In the genomic region with DNA sequence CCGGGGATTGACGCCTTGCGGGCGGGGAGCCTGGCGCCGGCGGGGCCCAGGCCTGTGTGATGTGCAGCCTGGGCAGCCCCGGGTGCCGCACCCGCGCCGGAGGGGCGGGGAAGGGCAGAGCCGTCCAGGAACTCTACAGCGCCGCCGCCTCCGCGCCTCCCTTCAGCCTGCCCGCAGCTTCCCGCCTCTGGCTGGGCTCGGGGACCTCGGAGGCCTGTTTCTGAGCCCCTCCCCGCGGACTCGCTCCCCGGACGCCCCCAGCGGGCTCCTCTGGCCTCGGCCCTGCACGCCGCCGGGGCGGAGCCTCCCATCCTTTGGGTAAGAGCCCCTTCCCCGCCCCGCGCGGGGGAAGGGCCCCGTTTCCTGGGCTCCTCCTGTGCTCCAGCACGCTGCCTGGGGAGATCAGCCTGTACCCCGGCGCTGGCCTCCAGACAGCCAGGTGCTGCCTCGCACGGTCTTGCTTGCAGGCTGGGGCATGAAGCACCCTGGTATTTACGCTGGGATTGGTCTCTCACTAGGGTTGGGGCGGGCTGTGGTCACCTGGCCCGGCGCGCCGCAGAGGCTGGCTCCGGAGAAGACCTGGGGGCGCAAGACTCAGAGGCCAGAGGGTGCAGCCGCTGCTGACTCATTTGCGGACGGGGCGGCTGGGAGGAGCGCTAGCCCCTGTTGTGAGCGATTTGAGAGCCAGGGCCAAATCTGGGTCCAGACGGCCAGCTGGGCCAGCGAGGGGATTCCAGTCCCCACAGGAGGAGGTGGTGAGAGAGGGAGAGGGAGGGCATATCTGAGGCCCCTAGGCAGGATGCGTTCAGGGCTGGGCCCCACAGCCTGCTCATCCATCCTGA, we compare ENCODE assay signal across 8 cellular contexts. TPM values are rescaled to one million over a fixed set of nuclear protein-coding genes. Genes with fewer than 3 reads are reported as not detected.
DNase-seq lines count a peak whose midpoint lies in the region; ATAC-seq and TF ChIP-seq lines count a peak whose summit lies in the region.

No MANE protein-coding gene starts in this region.

- peak overlapping the region; percentile 81 to 89 for H3K27ac ChIP-seq in uterus

- peaks cover 17% of the 10 kb centered on the region for H3K36me3 Mint-ChIP-seq in Calu3 (ENCODE audit: insufficient read depth, unreplicated experiment)

- CTCF ChIA-PET in Calu3 (lab: Charles Lee), result interaction anchor here (0.6 kb wide), 2 partner anchors 283 kb away, joined by 4 to 6 read pairs; no protein-coding TSS in a partner anchor

- BruUV-seq in Calu3 (replicated peaks; lab: Mats Ljungman, UMichigan), result no TSS peak

- H3K4me1 ChIP-seq in uterus, result peaks cover 0 to 13% of the 10 kb centered on the region in 2 donors

- H3K9me3 Mint-ChIP-seq in Calu3 (ENCODE audit: low read depth, unreplicated experiment), result no peaks in the 10 kb centered on the region

- H3K4me3 Mint-ChIP-seq in Calu3 (ENCODE audit: low read depth, unreplicated experiment), result peak overlapping the region; percentile 86

- H3K9me3 ChIP-seq in uterus, result no peaks in the 10 kb centered on the region

- DNase-seq in Calu3, result peak; percentile 85
- DNase-seq in Kasumi-1 (lab: John Stamatoyannopoulos, UW), result peak; percentile 77 to 85
- peak; percentile 14 for DNase-seq in activated naive CD8-positive, alpha-beta T cell treated with anti-CD3 and anti-CD28 coated beads, Interleukin-2, amount 50 U/mL, for 16 hours (ENCODE audit: low read depth, low spot score)
- DNase-seq in cardiac septum (ENCODE audit: low spot score), result peak; percentile 87
- peak; percentile 88 for DNase-seq in posterior vena cava (ENCODE audit: low spot score)
- peak; percentile 59 to 74 for DNase-seq in uterus

- H3K27ac Mint-ChIP-seq in Calu3 (ENCODE audit: unreplicated experiment), result peak overlapping the region; percentile 78

- H3K4me3 ChIP-seq in uterus, result peak overlapping the region; percentile 34 to 48

- no peaks in the 10 kb centered on the region for H3K27me3 ChIP-seq in uterus

- ATAC-seq in GM21529 (IDR thresholded peaks at IDR 0.05; ENCODE audit: unreplicated experiment), result peak; percentile 69
- ATAC-seq in SK-N-SH treated with all-trans-retinoic acid at 6 μM for 48 hours, result peak; percentile 87

- H3K4me1 Mint-ChIP-seq in Calu3 (ENCODE audit: low read depth, unreplicated experiment), result peaks cover 17% of the 10 kb centered on the region

- TF ChIP-seq CTCF in Calu3 (IDR thresholded peaks at IDR 0.05; ENCODE audit: unreplicated experiment) (no peak), uterus (IDR thresholded peaks at IDR 0.05) (peak in 2 of 4 experiments; percentile 15 to 23)

- intact Hi-C loops in Calu3 (cut with micrococcal nuclease; ENCODE audit: unreplicated experiment) (no loop called here), cardiac septum (cut with DNase I) (no loop called here), posterior vena cava (cut with DNase I) (no loop called here), uterus (cut with DNase I; ENCODE audit: low total_unique reads) (no loop called here)

- H3K27me3 Mint-ChIP-seq in Calu3 (ENCODE audit: unreplicated experiment), result no peaks in the 10 kb centered on the region

- peak in 1 of 2 donors; percentile 5 for TF ChIP-seq POLR2A in uterus (IDR thresholded peaks at IDR 0.05)

- H3K36me3 ChIP-seq in uterus, result no peaks in the 10 kb centered on the region

TF ChIP-seq in SK-N-SH treated with all-trans-retinoic acid at 6 μM for 48 hours, 23 proteins besides CTCF, POLR2A, EP300 and RAD21:
- TF ChIP-seq, protein P1, sequence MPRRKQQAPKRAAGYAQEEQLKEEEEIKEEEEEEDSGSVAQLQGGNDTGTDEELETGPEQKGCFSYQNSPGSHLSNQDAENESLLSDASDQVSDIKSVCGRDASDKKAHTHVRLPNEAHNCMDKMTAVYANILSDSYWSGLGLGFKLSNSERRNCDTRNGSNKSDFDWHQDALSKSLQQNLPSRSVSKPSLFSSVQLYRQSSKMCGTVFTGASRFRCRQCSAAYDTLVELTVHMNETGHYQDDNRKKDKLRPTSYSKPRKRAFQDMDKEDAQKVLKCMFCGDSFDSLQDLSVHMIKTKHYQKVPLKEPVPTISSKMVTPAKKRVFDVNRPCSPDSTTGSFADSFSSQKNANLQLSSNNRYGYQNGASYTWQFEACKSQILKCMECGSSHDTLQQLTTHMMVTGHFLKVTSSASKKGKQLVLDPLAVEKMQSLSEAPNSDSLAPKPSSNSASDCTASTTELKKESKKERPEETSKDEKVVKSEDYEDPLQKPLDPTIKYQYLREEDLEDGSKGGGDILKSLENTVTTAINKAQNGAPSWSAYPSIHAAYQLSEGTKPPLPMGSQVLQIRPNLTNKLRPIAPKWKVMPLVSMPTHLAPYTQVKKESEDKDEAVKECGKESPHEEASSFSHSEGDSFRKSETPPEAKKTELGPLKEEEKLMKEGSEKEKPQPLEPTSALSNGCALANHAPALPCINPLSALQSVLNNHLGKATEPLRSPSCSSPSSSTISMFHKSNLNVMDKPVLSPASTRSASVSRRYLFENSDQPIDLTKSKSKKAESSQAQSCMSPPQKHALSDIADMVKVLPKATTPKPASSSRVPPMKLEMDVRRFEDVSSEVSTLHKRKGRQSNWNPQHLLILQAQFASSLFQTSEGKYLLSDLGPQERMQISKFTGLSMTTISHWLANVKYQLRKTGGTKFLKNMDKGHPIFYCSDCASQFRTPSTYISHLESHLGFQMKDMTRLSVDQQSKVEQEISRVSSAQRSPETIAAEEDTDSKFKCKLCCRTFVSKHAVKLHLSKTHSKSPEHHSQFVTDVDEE (CRISPR knock-in tag; IDR thresholded peaks at IDR 0.05), result peak; percentile 75
- TF ChIP-seq ARNTL (CRISPR knock-in tag; IDR thresholded peaks at IDR 0.05; ENCODE audit: borderline replicate concordance, low read depth), result no peak
- TF ChIP-seq, protein P2, sequence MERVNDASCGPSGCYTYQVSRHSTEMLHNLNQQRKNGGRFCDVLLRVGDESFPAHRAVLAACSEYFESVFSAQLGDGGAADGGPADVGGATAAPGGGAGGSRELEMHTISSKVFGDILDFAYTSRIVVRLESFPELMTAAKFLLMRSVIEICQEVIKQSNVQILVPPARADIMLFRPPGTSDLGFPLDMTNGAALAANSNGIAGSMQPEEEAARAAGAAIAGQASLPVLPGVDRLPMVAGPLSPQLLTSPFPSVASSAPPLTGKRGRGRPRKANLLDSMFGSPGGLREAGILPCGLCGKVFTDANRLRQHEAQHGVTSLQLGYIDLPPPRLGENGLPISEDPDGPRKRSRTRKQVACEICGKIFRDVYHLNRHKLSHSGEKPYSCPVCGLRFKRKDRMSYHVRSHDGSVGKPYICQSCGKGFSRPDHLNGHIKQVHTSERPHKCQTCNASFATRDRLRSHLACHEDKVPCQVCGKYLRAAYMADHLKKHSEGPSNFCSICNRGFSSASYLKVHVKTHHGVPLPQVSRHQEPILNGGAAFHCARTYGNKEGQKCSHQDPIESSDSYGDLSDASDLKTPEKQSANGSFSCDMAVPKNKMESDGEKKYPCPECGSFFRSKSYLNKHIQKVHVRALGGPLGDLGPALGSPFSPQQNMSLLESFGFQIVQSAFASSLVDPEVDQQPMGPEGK (CRISPR knock-in tag; IDR thresholded peaks at IDR 0.05; ENCODE audit: borderline replicate concordance), result peak; percentile 30; the same call in 1 of the 2 replicates
- no peak for TF ChIP-seq ZNF8 (CRISPR knock-in tag; IDR thresholded peaks at IDR 0.05)
- TF ChIP-seq ISL1 (CRISPR knock-in tag; IDR thresholded peaks at IDR 0.05), result no peak

RNA-seq across cellular contexts. Expression of a gene that starts 5.7 kb away (rescaled TPM):
- 10.4 TPM in 2 replicates for total RNA-seq in Calu3 (2022)
- total RNA-seq in cardiac septum, result 44.1 TPM
- total RNA-seq in posterior vena cava, result 10 to 100 TPM in 1 of 2 donors, 1 to 10 TPM in 1; 6.5 to 10.3 TPM
- 10 to 100 TPM in 2 of 4 donors, 1 to 10 TPM in 2; 2.4 to 17.1 (median 10.1) TPM for total RNA-seq in uterus

Comparison
In these comparisons a context has a peak if more than half of its experiments do, and no peak if none do; other contexts are left out.
1. Peak in every context shown above with its lines: DNase-seq, ATAC-seq, H3K4me3 ChIP-seq and H3K27ac ChIP-seq.
2. DNase-seq: peak in every context shown above with its lines; median percentile 88 in posterior vena cava; 87 in cardiac septum; 85 in Calu3; 81 in Kasumi-1; 66 in uterus; 14 in activated naive CD8-positive, alpha-beta T cell treated with anti-CD3 and anti-CD28 coated beads, Interleukin-2, amount 50 U/mL, for 16 hours.